ENCODE assay signal across 16 cellular contexts in genomic region chr2:176325732-176326131, GRCh38. TPM values are rescaled to one million over a fixed set of nuclear protein-coding genes. Genes with fewer than 3 reads are reported as not detected.
DNase-seq lines count a peak whose midpoint lies in the region; ATAC-seq, FAIRE-seq and TF ChIP-seq lines count a peak whose summit lies in the region.
"Had no signal": no experiment of that assay in that cellular context is flagged by ENCODE, and none has a peak within 500 bp of the region (broad histone marks: within the 10 kb centered on the region; RNA-seq: fewer than 3 reads in every experiment).

No MANE protein-coding gene starts in this region.

- in situ Hi-C loops in SK-MEL-5 (cut with HindIII; ENCODE audit: low pct_unique_long_range_greater_than_20kb, low sequenced_read_pairs): no loop called here

- H3K27ac ChIP-seq in A549 (peak overlapping the region; percentile 53 to 83), iPS-20b (ENCODE audit: low read length) (no peak overlapping the region), thyroid gland (no peak overlapping the region)
- H3K27ac ChIP-seq: left lung, thoracic aorta had no signal

- TF ChIP-seq POLR2A in A549 (IDR thresholded peaks at IDR 0.05; ENCODE audit: low read length): no peak
- no peak for TF ChIP-seq POLR2A in thyroid gland (IDR thresholded peaks at IDR 0.05)

- H3K4me3 ChIP-seq in A549: no peak overlapping the region
- H3K4me3 ChIP-seq in iPS-20b (ENCODE audit: low read length): peak overlapping the region; percentile 15; the same call in 1 of the 2 replicates
- H3K4me3 ChIP-seq in thyroid gland (replicated peaks in 1 of 3): no peak overlapping the region
- H3K4me3 ChIP-seq: left lung, thoracic aorta had no signal

- intact Hi-C loops in thyroid gland (cut with DNase I): no loop called here

- peak in 1 of 2 experiments; percentile 29 for DNase-seq in A549 (ENCODE audit: low read depth in 1 of 2, low spot score in 1 of 2)
- peak; percentile 6 for DNase-seq in HEK293T (ENCODE audit: extremely low spot score)
- DNase-seq in SK-MEL-5 (ENCODE audit: low read depth, low spot score): peak; percentile 27
- no peak for DNase-seq in thyroid gland
- no peak for DNase-seq in stimulated activated CD4-positive, alpha-beta T cell treated with anti-CD3 and anti-CD28 coated beads, Interleukin-2, amount 100 ng/mL, for 24 hours
- DNase-seq: activated CD8-positive, alpha-beta T cell treated with anti-CD3 and anti-CD28 coated beads, Interleukin-2, amount 10 ng/mL, durations not matched to agents 7 days and 5 days; amniotic stem cell; left lung; naive B cell; NCI-H2227 treated with DMSO at 0.1 percent for 48 hours; right cardiac atrium had no signal

- H3K9me3 ChIP-seq in A549 (no peaks in the 10 kb centered on the region), iPS-20b (ENCODE audit: insufficient read depth, low read depth, low read length) (no peaks in the 10 kb centered on the region), thyroid gland (no peaks in the 10 kb centered on the region)
- H3K9me3 ChIP-seq: left lung, thoracic aorta had no signal

- H3K4me1 Mint-ChIP-seq in stimulated activated memory B cell treated with anti-CD40 and anti-IgM and Interleukin-4, amounts not matched to agents 10 μg/mL and 1 μg/mL and 100 μg/mL, for 72 hours: no peaks in the 10 kb centered on the region
- H3K4me1 Mint-ChIP-seq: activated T-helper 17 cell treated with anti-CD3 and anti-CD28 coated beads, Interleukin-2, amount 50 U/mL, for 72 hours; naive B cell had no signal

- H3K27me3 ChIP-seq in iPS-20b (ENCODE audit: insufficient read depth, low read length) (no peaks in the 10 kb centered on the region), thyroid gland (no peaks in the 10 kb centered on the region)
- H3K27me3 ChIP-seq: left lung had no signal

- H3K4me2 ChIP-seq in A549: peak overlapping the region; percentile 81

- no peak for FAIRE-seq in A549 (lab: Jason Lieb, UNC)

- TF ChIP-seq CTCF in A549 (IDR thresholded peaks at IDR 0.05) (no peak), thyroid gland (IDR thresholded peaks at IDR 0.05) (no peak)

- CTCF ChIA-PET in A549 (lab: Yijun Ruan, JAX): no interaction called here
- CTCF ChIA-PET in HEK293T (lab: Yijun Ruan, JAX): no interaction called here

- TF ChIP-seq EP300 in A549 (IDR thresholded peaks at IDR 0.05): no peak

- no peaks in the 10 kb centered on the region for H3K9me3 Mint-ChIP-seq in stimulated activated memory B cell treated with anti-CD40 and anti-IgM and Interleukin-4, amounts not matched to agents 10 μg/mL and 1 μg/mL and 100 μg/mL, for 72 hours
- H3K9me3 Mint-ChIP-seq: activated T-helper 17 cell treated with anti-CD3 and anti-CD28 coated beads, Interleukin-2, amount 50 U/mL, for 72 hours; naive B cell had no signal

- peaks cover 10% of the 10 kb centered on the region for H3K36me3 Mint-ChIP-seq in stimulated activated memory B cell treated with anti-CD40 and anti-IgM and Interleukin-4, amounts not matched to agents 10 μg/mL and 1 μg/mL and 100 μg/mL, for 72 hours

- ATAC-seq in A549 (peak in 1 of 2 experiments; percentile 71; a peak in 3 of 6 replicates), HG02588 (IDR thresholded peaks at IDR 0.05; ENCODE audit: unreplicated experiment) (no peak)
- no peak for ATAC-seq in stimulated activated memory B cell treated with anti-CD40 and anti-IgM and Interleukin-4, amounts not matched to agents 10 μg/mL and 1 μg/mL and 100 μg/mL, for 72 hours
- ATAC-seq: activated CD8-positive, alpha-beta T cell treated with anti-CD3 and anti-CD28 coated beads, Interleukin-2, amount 10 ng/mL, durations not matched to agents 7 days and 5 days; activated T-helper 17 cell treated with anti-CD3 and anti-CD28 coated beads, Interleukin-2, amount 50 U/mL, for 72 hours; left lung; right cardiac atrium had no signal

- H3K36me3 ChIP-seq in iPS-20b (ENCODE audit: insufficient read depth, low read depth, low read length) (peaks cover 24% of the 10 kb centered on the region), thyroid gland (no peaks in the 10 kb centered on the region)
- H3K36me3 ChIP-seq: thoracic aorta had no signal

- POLR2A ChIA-PET in A549 (lab: Yijun Ruan, JAX) (no interaction called here), HEK293T (lab: Yijun Ruan, JAX) (no interaction called here)

- H3K4me1 ChIP-seq in A549 (peaks cover 42% of the 10 kb centered on the region), iPS-20b (ENCODE audit: insufficient read depth, low read length) (peaks cover 33% of the 10 kb centered on the region; the same call in 1 of the 2 replicates), thyroid gland (no peaks in the 10 kb centered on the region)
- H3K4me1 ChIP-seq: left lung had no signal

- 25% methylated on average over 1 of the region's 1 CpG for WGBS in A549 (ENCODE audit: missing lambda C conversion rate)
- WGBS in thyroid gland, 2 donors: 83 to 90% methylated on average over 1 of the region's 1 CpG

- no peak overlapping the region for H3K27ac Mint-ChIP-seq in stimulated activated memory B cell treated with anti-CD40 and anti-IgM and Interleukin-4, amounts not matched to agents 10 μg/mL and 1 μg/mL and 100 μg/mL, for 72 hours
- H3K27ac Mint-ChIP-seq: activated CD8-positive, alpha-beta T cell treated with anti-CD3 and anti-CD28 coated beads, Interleukin-2, amount 10 ng/mL, durations not matched to agents 7 days and 5 days; activated T-helper 17 cell treated with anti-CD3 and anti-CD28 coated beads, Interleukin-2, amount 50 U/mL, for 72 hours; naive B cell had no signal

- no peak overlapping the region for H3K4me3 Mint-ChIP-seq in stimulated activated memory B cell treated with anti-CD40 and anti-IgM and Interleukin-4, amounts not matched to agents 10 μg/mL and 1 μg/mL and 100 μg/mL, for 72 hours
- H3K4me3 Mint-ChIP-seq: activated CD8-positive, alpha-beta T cell treated with anti-CD3 and anti-CD28 coated beads, Interleukin-2, amount 10 ng/mL, durations not matched to agents 7 days and 5 days; activated T-helper 17 cell treated with anti-CD3 and anti-CD28 coated beads, Interleukin-2, amount 50 U/mL, for 72 hours; naive B cell had no signal

- TF ChIP-seq RAD21 in A549 (conservative IDR thresholded peaks at IDR 0.05 in 1 of 2, IDR thresholded peaks at IDR 0.05 in 1 of 2): no peak

- no peak overlapping the region for H3K9ac ChIP-seq in iPS-20b (ENCODE audit: low read depth, low read length)

- no peaks in the 10 kb centered on the region for H3K27me3 Mint-ChIP-seq in stimulated activated memory B cell treated with anti-CD40 and anti-IgM and Interleukin-4, amounts not matched to agents 10 μg/mL and 1 μg/mL and 100 μg/mL, for 72 hours
- H3K27me3 Mint-ChIP-seq: activated T-helper 17 cell treated with anti-CD3 and anti-CD28 coated beads, Interleukin-2, amount 50 U/mL, for 72 hours; naive B cell had no signal

TF ChIP-seq in A549, 52 proteins besides CTCF, POLR2A, EP300 and RAD21 (continues in another document):
- TF ChIP-seq MAFK (IDR thresholded peaks at IDR 0.05; ENCODE audit: partially characterized antibody) (no peak), HOXA7 (CRISPR knock-in tag; IDR thresholded peaks at IDR 0.05) (no peak), HMGXB4 (CRISPR knock-in tag; IDR thresholded peaks at IDR 0.05; ENCODE audit: borderline replicate concordance) (no peak), GATA3 (IDR thresholded peaks at IDR 0.05; ENCODE audit: borderline replicate concordance) (no peak), CBX2 (IDR thresholded peaks at IDR 0.05; ENCODE audit: borderline replicate concordance, low read depth) (no peak), JUNB (IDR thresholded peaks at IDR 0.05) (no peak)

TF ChIP-seq in HEK293T, 16 proteins besides CTCF, POLR2A, EP300 and RAD21:
- TF ChIP-seq L3MBTL2 (conservative IDR thresholded peaks at IDR 0.05) (no peak), FOXK2 (IDR thresholded peaks at IDR 0.05) (no peak), TARDBP (IDR thresholded peaks at IDR 0.05) (no peak), NFRKB (IDR thresholded peaks at IDR 0.05) (no peak)

RNA-seq across cellular contexts. Expression of gene MTX2, which starts 56.5 kb away (rescaled TPM):
- polyA plus RNA-seq in A549 (2011; rRNA removed) (77.2 and 81.8 TPM in 2 replicates), A549 (2017; fragmentation: RNase III; extraction: RNeasy Plus Mini Kit Qiagen cat#74134 plus additional on column Dnase treatment) (56.9 to 60.1 TPM (median 58.5 TPM) in 3 replicates)
- 37.3 TPM in 2 replicates for polyA plus RNA-seq in A549 (2012; cell fraction: cytosol; rRNA removed)
- polyA plus RNA-seq in A549 (2012; cell fraction: nucleus; rRNA removed): 15.4 and 22.5 TPM in 2 replicates
- 4.7 and 6.4 TPM in 2 replicates for polyA minus RNA-seq in A549 (2011; rRNA and poly(A)+ RNA removed)
- 85.3 and 86.0 TPM in 2 replicates for total RNA-seq in SK-MEL-5 (2014; rRNA removed; shearing (Covaris generic))
- 44.9 and 50.0 TPM in 2 replicates for polyA plus RNA-seq in SK-MEL-5 (2015; cell fraction: cytosol; rRNA removed)
- polyA plus RNA-seq in SK-MEL-5 (2015; cell fraction: nucleus; rRNA removed): 36.1 and 42.0 TPM in 2 replicates
- total RNA-seq in thyroid gland: 10 to 100 TPM; 23.4 to 42.0 (median 33.7) TPM

Comparison
In these comparisons a context has a peak if more than half of its experiments do, and no peak if none do; other contexts are left out.
1. DNase-seq: peak in HEK293T (single experiment) and SK-MEL-5 (single experiment); none in thyroid gland (0 of 2) and stimulated activated CD4-positive, alpha-beta T cell treated with anti-CD3 and anti-CD28 coated beads, Interleukin-2, amount 100 ng/mL, for 24 hours (0 of 2).
2. H3K27ac ChIP-seq: peak in A549 (2 of 2); none in iPS-20b (single experiment) and thyroid gland (0 of 3).